In genomic region chr12:122452701-122453285, GRCh38 we compare ENCODE assay signal across 15 cellular contexts. TPM values are rescaled to one million over a fixed set of nuclear protein-coding genes. Genes with fewer than 3 reads are reported as not detected.
A peak's percentile ranks its signal among the peaks of the same experiment; 100 is the strongest.
DNase-seq lines count a peak whose midpoint lies in the region; ATAC-seq and TF ChIP-seq lines count a peak whose summit lies in the region.
"Had no signal": no experiment of that assay in that cellular context is flagged by ENCODE, and none has a peak within 500 bp of the region (broad histone marks: within the 10 kb centered on the region; RNA-seq: fewer than 3 reads in every experiment).

No MANE protein-coding gene starts in this region.

- H3K4me3 Mint-ChIP-seq in CD4-positive, CD25-positive, alpha-beta regulatory T cell: peak overlapping the region; percentile 63 to 89 (median 86)
- H3K4me3 Mint-ChIP-seq in GM23338 (no peak overlapping the region), natural killer cell (peak overlapping the region; percentile 77), MCF 10A (ENCODE audit: unreplicated experiment) (no peak overlapping the region)
- H3K4me3 Mint-ChIP-seq in activated T-cell treated with anti-CD3 and anti-CD28 coated beads, Interleukin-2, amount 50 U/mL, for 24 hours: peak overlapping the region; percentile 47
- H3K4me3 Mint-ChIP-seq: dendritic cell treated with granulocyte-macrophage colony-stimulating factor and Interleukin-4, amounts not matched to agents 40 ng/mL and 50 ng/mL, for 4 days; WTC11 had no signal

- H3K36me3 Mint-ChIP-seq in CD4-positive, CD25-positive, alpha-beta regulatory T cell: no peaks in the 10 kb centered on the region
- no peaks in the 10 kb centered on the region for H3K36me3 Mint-ChIP-seq in GM23338 (ENCODE audit: low read depth)
- H3K36me3 Mint-ChIP-seq in activated T-cell treated with anti-CD3 and anti-CD28 coated beads, Interleukin-2, amount 50 U/mL, for 24 hours (ENCODE audit: low read depth): no peaks in the 10 kb centered on the region
- H3K36me3 Mint-ChIP-seq in natural killer cell: no peaks in the 10 kb centered on the region
- peaks cover 5% of the 10 kb centered on the region for H3K36me3 Mint-ChIP-seq in MCF 10A (ENCODE audit: insufficient read depth, unreplicated experiment)
- H3K36me3 Mint-ChIP-seq: WTC11 had no signal

- intact Hi-C loops in natural killer cell (cut with micrococcal nuclease) (no loop called here), MCF 10A (cut with micrococcal nuclease) (no loop called here)

- H3K27ac Mint-ChIP-seq in CD4-positive, CD25-positive, alpha-beta regulatory T cell: peak overlapping the region; percentile 96 to 100 (median 98)
- 0 out of 2 replicates have a peak overlapping the region, but pooled peaks have one; percentile 17 for H3K27ac Mint-ChIP-seq in GM23338
- peak overlapping the region; percentile 90 for H3K27ac Mint-ChIP-seq in activated T-cell treated with anti-CD3 and anti-CD28 coated beads, Interleukin-2, amount 50 U/mL, for 24 hours
- peak overlapping the region; percentile 87 to 97 for H3K27ac Mint-ChIP-seq in natural killer cell
- H3K27ac Mint-ChIP-seq in MCF 10A (ENCODE audit: low read depth, unreplicated experiment): no peak overlapping the region
- H3K27ac Mint-ChIP-seq: dendritic cell treated with granulocyte-macrophage colony-stimulating factor and Interleukin-4, amounts not matched to agents 40 ng/mL and 50 ng/mL, for 4 days; WTC11 had no signal

- H3K4me2 ChIP-seq in GM23338: no peak overlapping the region

- H2AFZ ChIP-seq in GM23338: peak overlapping the region; percentile 97; the same call in 1 of the 2 replicates

- no peaks in the 10 kb centered on the region for H3K9me2 ChIP-seq in GM23338 (ENCODE audit: insufficient read depth)

- H3K9me3 Mint-ChIP-seq in CD4-positive, CD25-positive, alpha-beta regulatory T cell: no peaks in the 10 kb centered on the region
- no peaks in the 10 kb centered on the region for H3K9me3 Mint-ChIP-seq in GM23338
- H3K9me3 Mint-ChIP-seq in activated T-cell treated with anti-CD3 and anti-CD28 coated beads, Interleukin-2, amount 50 U/mL, for 24 hours: no peaks in the 10 kb centered on the region
- H3K9me3 Mint-ChIP-seq in natural killer cell: no peaks in the 10 kb centered on the region
- no peaks in the 10 kb centered on the region for H3K9me3 Mint-ChIP-seq in MCF 10A (ENCODE audit: unreplicated experiment)
- H3K9me3 Mint-ChIP-seq: dendritic cell treated with granulocyte-macrophage colony-stimulating factor and Interleukin-4, amounts not matched to agents 40 ng/mL and 50 ng/mL, for 4 days; WTC11 had no signal

- no peak for TF ChIP-seq CTCF in GM23338 (conservative IDR thresholded peaks at IDR 0.05; ENCODE audit: low read depth in 2 of 2)
- TF ChIP-seq CTCF in natural killer cell (IDR thresholded peaks at IDR 0.05): no peak
- no peak for TF ChIP-seq CTCF in MCF 10A (IDR thresholded peaks at IDR 0.05; ENCODE audit: unreplicated experiment)

- peak overlapping the region; percentile 82 for H3K27ac ChIP-seq in CD4-positive, CD25-positive, alpha-beta regulatory T cell (ENCODE audit: insufficient read depth, low read length, poor library complexity, severe bottlenecking)
- no peak overlapping the region for H3K27ac ChIP-seq in GM23338 (ENCODE audit: low read depth)
- H3K27ac ChIP-seq: psoas muscle had no signal

- BruUV-seq in MCF 10A (replicated peaks; lab: Mats Ljungman, UMichigan): no TSS peak

- H3K4me3 ChIP-seq in CD4-positive, CD25-positive, alpha-beta regulatory T cell (ENCODE audit: low read depth, low read length): peak overlapping the region; percentile 42
- H3K4me3 ChIP-seq in GM23338: no peak overlapping the region
- H3K4me3 ChIP-seq: psoas muscle had no signal

- H3K36me3 ChIP-seq in CD4-positive, CD25-positive, alpha-beta regulatory T cell (ENCODE audit: control insufficient read depth, insufficient read depth, low read length): no peaks in the 10 kb centered on the region
- H3K36me3 ChIP-seq in GM23338 (ENCODE audit: insufficient read depth): no peaks in the 10 kb centered on the region

- POLR2A ChIA-PET in MCF 10A (lab: Yijun Ruan, JAX): interaction anchor here (0.6 to 1.0 kb wide), 2 partner anchors 9 to 52 kb away, joined by 3 read pairs; no protein-coding TSS in a partner anchor

- H3K27me3 ChIP-seq in CD4-positive, CD25-positive, alpha-beta regulatory T cell (ENCODE audit: control insufficient read depth, insufficient read depth, low read length): no peaks in the 10 kb centered on the region
- H3K27me3 ChIP-seq in GM23338 (ENCODE audit: insufficient read depth): no peaks in the 10 kb centered on the region

- DNase-seq in CD4-positive, CD25-positive, alpha-beta regulatory T cell: peak in 2 of 3 donors; percentile 24 to 52
- DNase-seq in GM23338 (ENCODE audit: low spot score) (no peak), natural killer cell (no peak), NCI-H1417 (lab: John Stamatoyannopoulos, UW) (no peak), MCF 10A (ENCODE audit: unreplicated experiment) (no peak)
- DNase-seq in activated T-cell treated with anti-CD3 and anti-CD28 coated beads, Interleukin-2, amount 50 U/mL, for 24 hours: peak; percentile 40
- DNase-seq: amniotic stem cell, NCI-H1105 treated with DMSO at 0.1 percent for 48 hours, NCI-H526 treated with DMSO at 0.1 percent for 48 hours, psoas muscle, SHP77 treated with DMSO at 0.1 percent for 48 hours had no signal

- peaks cover 6 to 39% (median 23%) of the 10 kb centered on the region in 4 donors for H3K4me1 Mint-ChIP-seq in CD4-positive, CD25-positive, alpha-beta regulatory T cell
- H3K4me1 Mint-ChIP-seq in GM23338 (no peaks in the 10 kb centered on the region), natural killer cell (peaks cover 17 to 19% of the 10 kb centered on the region in 2 donors), MCF 10A (ENCODE audit: insufficient read depth, unreplicated experiment) (peaks cover 12% of the 10 kb centered on the region)
- H3K4me1 Mint-ChIP-seq in activated T-cell treated with anti-CD3 and anti-CD28 coated beads, Interleukin-2, amount 50 U/mL, for 24 hours (ENCODE audit: low read depth): peaks cover 41% of the 10 kb centered on the region
- H3K4me1 Mint-ChIP-seq: WTC11 had no signal

- H3K4me1 ChIP-seq in CD4-positive, CD25-positive, alpha-beta regulatory T cell (ENCODE audit: control insufficient read depth, insufficient read depth, low read length, poor library complexity, severe bottlenecking): peaks cover 28% of the 10 kb centered on the region
- no peaks in the 10 kb centered on the region for H3K4me1 ChIP-seq in GM23338 (ENCODE audit: insufficient read depth)
- H3K4me1 ChIP-seq: psoas muscle had no signal

- no peaks in the 10 kb centered on the region for H3F3A ChIP-seq in GM23338 (replicated peaks; ENCODE audit: low read depth)

- H4K20me1 ChIP-seq in GM23338 (replicated peaks; ENCODE audit: insufficient read depth): no peaks in the 10 kb centered on the region

- ATAC-seq in CD4-positive, CD25-positive, alpha-beta regulatory T cell (ENCODE audit: low read depth in 2 of 2): peak in 1 of 2 donors; percentile 15
- no peak for ATAC-seq in GM23338
- ATAC-seq in natural killer cell: no peak
- ATAC-seq in GM18867 (IDR thresholded peaks at IDR 0.05; ENCODE audit: unreplicated experiment): no peak
- ATAC-seq in HG03460 (IDR thresholded peaks at IDR 0.05; ENCODE audit: unreplicated experiment): no peak
- ATAC-seq: WTC11 had no signal

- H3K9me3 ChIP-seq in CD4-positive, CD25-positive, alpha-beta regulatory T cell (ENCODE audit: control insufficient read depth in 2 of 2, low read length in 2 of 2): no peaks in the 10 kb centered on the region
- H3K9me3 ChIP-seq: psoas muscle had no signal

- CTCF ChIA-PET in MCF 10A (lab: Yijun Ruan, JAX): interaction anchor here (1.1 to 1.4 kb wide), 2 partner anchors 18 to 53 kb away, joined by 3 to 5 read pairs; no protein-coding TSS in a partner anchor

- H3K79me2 ChIP-seq in GM23338 (replicated peaks; ENCODE audit: insufficient read depth): no peaks in the 10 kb centered on the region

- H3K27me3 Mint-ChIP-seq in CD4-positive, CD25-positive, alpha-beta regulatory T cell: peaks cover 6% of the 10 kb centered on the region
- H3K27me3 Mint-ChIP-seq in GM23338 (ENCODE audit: insufficient read depth, low read depth, poor library complexity) (peaks cover 3% of the 10 kb centered on the region), natural killer cell (ENCODE audit: low read depth in 2 of 2) (no peaks in the 10 kb centered on the region), MCF 10A (ENCODE audit: insufficient read depth, unreplicated experiment) (no peaks in the 10 kb centered on the region)
- no peaks in the 10 kb centered on the region for H3K27me3 Mint-ChIP-seq in activated T-cell treated with anti-CD3 and anti-CD28 coated beads, Interleukin-2, amount 50 U/mL, for 24 hours
- H3K27me3 Mint-ChIP-seq: dendritic cell treated with granulocyte-macrophage colony-stimulating factor and Interleukin-4, amounts not matched to agents 40 ng/mL and 50 ng/mL, for 4 days had no signal

TF ChIP-seq in GM23338, 12 proteins besides CTCF, POLR2A, EP300 and RAD21 (continues in another document):
- TF ChIP-seq ZNF114 (CRISPR knock-in tag; IDR thresholded peaks at IDR 0.05) (no peak), ZNF331 (CRISPR knock-in tag; IDR thresholded peaks at IDR 0.05; ENCODE audit: low read depth) (no peak), EZH2 (IDR thresholded peaks at IDR 0.05; ENCODE audit: low read depth, unreplicated experiment) (no peak)

RNA-seq across cellular contexts. Expression of gene CLIP1, which starts 30.3 kb away (rescaled TPM):
- 99.8 TPM for total RNA-seq in CD4-positive, CD25-positive, alpha-beta regulatory T cell
- polyA plus RNA-seq in CD4-positive, CD25-positive, alpha-beta regulatory T cell: 10 to 100 TPM; 17.1 to 19.2 (median 18.3) TPM
- total RNA-seq in GM23338 (2014; rRNA removed; shearing (Covaris generic)): 15.0 and 21.1 TPM in 2 replicates
- 8.6 and 11.5 TPM in 2 replicates for polyA plus RNA-seq in GM23338 (2016; fragmentation: Nextera tagmentation; extraction: Ambion mirVana)
- total RNA-seq in natural killer cell (10 to 100 TPM; 67.1 to 88.5 (median 69.1) TPM), MCF 10A (2022) (92.6 and 115 TPM in 2 replicates)

RNA-seq across cellular contexts. Expression of gene ZCCHC8, which starts 47.9 kb away (rescaled TPM):
- 66.1 TPM for total RNA-seq in CD4-positive, CD25-positive, alpha-beta regulatory T cell
- polyA plus RNA-seq in CD4-positive, CD25-positive, alpha-beta regulatory T cell: 10 to 100 TPM; 11.8 to 17.4 (median 14.0) TPM
- total RNA-seq in GM23338 (2014; rRNA removed; shearing (Covaris generic)): 21.7 and 39.0 TPM in 2 replicates
- polyA plus RNA-seq in GM23338 (2016; fragmentation: Nextera tagmentation; extraction: Ambion mirVana): 23.9 and 24.8 TPM in 2 replicates
- total RNA-seq in natural killer cell (10 to 100 TPM; 57.7 to 71.6 (median 66.6) TPM), MCF 10A (2022) (33.4 and 41.8 TPM in 2 replicates)

Comparison
In these comparisons a context has a peak if more than half of its experiments do, and no peak if none do; other contexts are left out.
1. DNase-seq: peak in CD4-positive, CD25-positive, alpha-beta regulatory T cell (2 of 3) and activated T-cell treated with anti-CD3 and anti-CD28 coated beads, Interleukin-2, amount 50 U/mL, for 24 hours (single experiment); none in GM23338 (single experiment), natural killer cell (single experiment), NCI-H1417 (0 of 3) and MCF 10A (single experiment).
2. H3K4me3 Mint-ChIP-seq: peak in CD4-positive, CD25-positive, alpha-beta regulatory T cell (4 of 4), activated T-cell treated with anti-CD3 and anti-CD28 coated beads, Interleukin-2, amount 50 U/mL, for 24 hours (single experiment) and natural killer cell (single experiment); none in GM23338 (single experiment) and MCF 10A (single experiment).